Comparison of ENCODE assay signal across 8 cellular contexts in the genomic region with DNA sequence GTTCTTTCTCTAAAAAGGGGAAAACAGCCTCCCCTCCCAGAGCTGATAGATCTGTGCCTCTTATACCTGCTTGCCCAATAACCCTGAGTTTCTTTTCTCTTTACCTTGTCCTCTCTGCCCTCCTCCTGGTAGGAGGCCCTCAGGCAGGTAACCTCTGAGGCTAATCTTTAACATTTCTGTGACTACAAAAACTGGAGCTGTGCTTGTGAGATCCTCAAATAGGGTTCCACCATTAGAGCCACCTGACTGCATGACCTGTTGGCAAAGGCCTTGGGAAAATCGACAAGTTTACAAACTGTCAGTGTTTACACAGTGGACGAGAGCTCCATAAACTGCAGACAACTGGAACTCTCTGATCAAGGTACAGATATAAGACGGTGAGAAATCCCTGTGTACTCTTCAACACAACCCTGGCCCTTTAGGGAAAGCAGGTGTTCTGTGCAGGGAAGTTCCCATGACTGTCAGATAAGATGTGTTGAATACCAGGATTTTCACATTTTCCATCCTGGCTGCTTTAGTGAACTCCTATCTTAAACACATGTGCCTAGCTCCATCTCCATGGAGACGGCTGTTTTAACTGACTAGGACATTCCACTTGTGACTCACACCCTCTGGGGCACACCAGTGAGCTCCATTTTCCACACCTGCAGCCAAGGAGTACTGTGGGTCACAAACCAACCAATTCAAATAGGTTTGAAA. TPM values are rescaled to one million over a fixed set of nuclear protein-coding genes. Genes with fewer than 3 reads are reported as not detected.
DNase-seq lines count a peak whose midpoint lies in the region; ATAC-seq and TF ChIP-seq lines count a peak whose summit lies in the region.

No MANE protein-coding gene starts in this region.

- H3K36me3 ChIP-seq in hepatocyte (replicated peaks; ENCODE audit: insufficient read depth, low read depth), result no peaks in the 10 kb centered on the region

- no peaks in the 10 kb centered on the region for H3K9me3 Mint-ChIP-seq in activated naive CD8-positive, alpha-beta T cell (ENCODE audit: low read depth)

- H3K27me3 ChIP-seq in hepatocyte, result no peaks in the 10 kb centered on the region

- H3K27ac Mint-ChIP-seq in activated naive CD8-positive, alpha-beta T cell, result peak overlapping the region; percentile 87

- no peaks in the 10 kb centered on the region for H3K27me3 Mint-ChIP-seq in activated naive CD8-positive, alpha-beta T cell

- H3K9me2 ChIP-seq in hepatocyte (replicated peaks; ENCODE audit: insufficient read depth), result no peaks in the 10 kb centered on the region

- no peaks in the 10 kb centered on the region for H3K9me3 ChIP-seq in hepatocyte (ENCODE audit: low read depth)

- peak overlapping the region; percentile 49 for H3K4me3 Mint-ChIP-seq in activated naive CD8-positive, alpha-beta T cell

- peaks cover 18% of the 10 kb centered on the region for H3K4me1 Mint-ChIP-seq in activated naive CD8-positive, alpha-beta T cell (ENCODE audit: low read depth)

- H3K4me2 ChIP-seq in hepatocyte, result peak overlapping the region; percentile 58

- peak overlapping the region; percentile 96 for H3K27ac ChIP-seq in hepatocyte

- ATAC-seq in HG03280 (IDR thresholded peaks at IDR 0.05; ENCODE audit: unreplicated experiment) (no peak), HG03520 (IDR thresholded peaks at IDR 0.05; ENCODE audit: unreplicated experiment) (no peak)

- H3K36me3 Mint-ChIP-seq in activated naive CD8-positive, alpha-beta T cell, result peaks cover 11% of the 10 kb centered on the region

- peak; percentile 38 to 44 for DNase-seq in activated CD4-positive, alpha-beta T cell treated with anti-CD3 and anti-CD28 coated beads for 4 hours
- no peak for DNase-seq in activated CD4-positive, alpha-beta T cell treated with anti-CD3 and anti-CD28 coated beads for 1 hour
- DNase-seq in hepatocyte (ENCODE audit: low spot score) (peak; percentile 94), mesenteric fat pad (ENCODE audit: low spot score) (no peak)
- peak in 2 of 3 experiments; percentile 31 to 47 for DNase-seq in stimulated activated CD4-positive, alpha-beta T cell treated with anti-CD3 and anti-CD28 coated beads, TNF-alpha, amount 100 ng/mL, for 24 hours (ENCODE audit: low read depth in 3 of 3)

- peaks cover 17% of the 10 kb centered on the region for H3K79me2 ChIP-seq in hepatocyte

- TF ChIP-seq CTCF in hepatocyte (IDR thresholded peaks at IDR 0.05; ENCODE audit: poor library complexity), result no peak

- no peaks in the 10 kb centered on the region for H4K20me1 ChIP-seq in hepatocyte (ENCODE audit: insufficient read depth, poor library complexity, severe bottlenecking)

- H3K4me1 ChIP-seq in hepatocyte (ENCODE audit: insufficient read depth), result peaks cover 25% of the 10 kb centered on the region

- 25% methylated on average over 4 of the region's 4 CpGs for WGBS in hepatocyte (ENCODE audit: low lambda C conversion rate, missing lambda C conversion rate)

- no peak overlapping the region for H2AFZ ChIP-seq in hepatocyte

- no peak overlapping the region for H3K4me3 ChIP-seq in hepatocyte

RNA-seq across cellular contexts. Expression of a gene that starts 38.3 kb away (rescaled TPM):
- total RNA-seq in hepatocyte (35.1 and 60.8 TPM in 2 replicates), mesenteric fat pad (156 TPM)
- 84.4 and 90.6 TPM in 2 replicates for polyA plus RNA-seq in hepatocyte

Comparison
In these comparisons a context has a peak if more than half of its experiments do, and no peak if none do; other contexts are left out.
1. DNase-seq: peak in activated CD4-positive, alpha-beta T cell treated with anti-CD3 and anti-CD28 coated beads for 4 hours (2 of 2), hepatocyte (single experiment) and stimulated activated CD4-positive, alpha-beta T cell treated with anti-CD3 and anti-CD28 coated beads, TNF-alpha, amount 100 ng/mL, for 24 hours (2 of 3); none in activated CD4-positive, alpha-beta T cell treated with anti-CD3 and anti-CD28 coated beads for 1 hour (single experiment) and mesenteric fat pad (single experiment).